In the genomic region with DNA sequence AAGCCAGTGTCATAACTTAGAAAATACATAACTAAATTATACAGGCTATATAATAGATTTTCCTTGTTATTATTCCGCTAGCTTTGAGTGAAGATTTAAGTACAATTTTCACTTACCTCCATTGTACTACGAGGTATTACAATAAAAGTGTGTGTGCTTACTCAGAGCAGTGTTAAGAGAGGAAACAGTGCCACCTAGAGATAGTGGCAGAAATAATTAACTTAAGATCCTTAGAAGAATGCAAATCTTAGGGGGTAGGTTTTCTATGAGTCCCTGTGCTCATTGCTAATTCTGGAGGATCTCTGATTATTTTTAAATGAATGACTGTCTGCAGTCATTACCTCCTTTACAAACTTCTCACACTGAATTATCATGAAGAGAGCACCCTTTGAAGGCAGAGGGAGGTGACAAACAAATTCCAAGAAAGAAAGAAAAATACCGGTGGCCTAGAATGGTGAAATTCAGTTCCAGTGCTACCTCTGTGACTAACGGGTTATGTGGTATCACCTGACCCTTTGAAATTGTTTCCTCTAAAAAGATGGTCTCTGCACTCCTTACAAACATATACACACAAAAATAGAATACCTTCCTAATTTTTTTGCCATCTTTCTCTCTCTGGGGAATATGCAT, we compare ENCODE assay signal across 8 cellular contexts.
DNase-seq lines count a peak whose midpoint lies in the region; ATAC-seq, FAIRE-seq and TF ChIP-seq lines count a peak whose summit lies in the region.

No MANE protein-coding gene starts in this region.

- H3K4me1 Mint-ChIP-seq in natural killer cell treated with Interleukin-12 subunit alpha and Interleukin-12 subunit beta and Interleukin-15 and Interleukin-18, amount 100 ng/mL, for 72 hours (ENCODE audit: low read depth in 2 of 2), result no peaks in the 10 kb centered on the region

- H3K27ac Mint-ChIP-seq in natural killer cell treated with Interleukin-12 subunit alpha and Interleukin-12 subunit beta and Interleukin-15 and Interleukin-18, amount 100 ng/mL, for 72 hours, result no peak overlapping the region

- no peaks in the 10 kb centered on the region for H3K36me3 ChIP-seq in liver (ENCODE audit: control insufficient read depth in 4 of 4, insufficient read depth in 3 of 4, low read depth in 1 of 4, low read length in 3 of 4)
- H3K36me3 ChIP-seq in upper lobe of left lung, result no peaks in the 10 kb centered on the region

- H3K9me3 ChIP-seq in liver (ENCODE audit: control insufficient read depth in 4 of 4, low read length in 3 of 4), result no peaks in the 10 kb centered on the region
- H3K9me3 ChIP-seq in upper lobe of left lung, result no peaks in the 10 kb centered on the region

- peak; percentile 77 to 80 for TF ChIP-seq RAD21 in liver (IDR thresholded peaks at IDR 0.05)

- no peak overlapping the region for H3K9ac ChIP-seq in liver (ENCODE audit: low read depth in 1 of 2, low read length in 2 of 2)

- DNase-seq in Caki2 (ENCODE audit: low read depth), result peak; percentile 2
- DNase-seq in HTR-8/SVneo (ENCODE audit: insufficient read length, low spot score), result peak; percentile 4
- DNase-seq in SW480 (ENCODE audit: low spot score), result peak; percentile 54
- no peak for DNase-seq in activated naive CD4-positive, alpha-beta T cell treated with Interleukin-2 at 50 U/mL for 16 hours
- DNase-seq in upper lobe of left lung, result no peak
- DNase-seq in natural killer cell treated with Interleukin-12 subunit alpha and Interleukin-12 subunit beta and Interleukin-15 and Interleukin-18, amount 100 ng/mL, for 72 hours (ENCODE audit: low spot score), result no peak

- peak; percentile 47 for TF ChIP-seq CTCF in liver (IDR thresholded peaks at IDR 0.05; ENCODE audit: low read depth, low read length, missing input control)
- peak in 2 of 6 experiments; percentile 26 to 42 for TF ChIP-seq CTCF in upper lobe of left lung (IDR thresholded peaks at IDR 0.05)

- H3K4me3 ChIP-seq in liver (ENCODE audit: low read depth in 1 of 3, low read length in 3 of 3), result no peak overlapping the region
- no peak overlapping the region for H3K4me3 ChIP-seq in upper lobe of left lung

- H3K27me3 Mint-ChIP-seq in natural killer cell treated with Interleukin-12 subunit alpha and Interleukin-12 subunit beta and Interleukin-15 and Interleukin-18, amount 100 ng/mL, for 72 hours, result peaks cover 7 to 8% of the 10 kb centered on the region in 2 donors

- no peaks in the 10 kb centered on the region for H3K9me3 Mint-ChIP-seq in natural killer cell treated with Interleukin-12 subunit alpha and Interleukin-12 subunit beta and Interleukin-15 and Interleukin-18, amount 100 ng/mL, for 72 hours

- H3K27ac ChIP-seq in liver (ENCODE audit: low read depth in 1 of 2, low read length in 2 of 2) (no peak overlapping the region), upper lobe of left lung (no peak overlapping the region)

- H3K27me3 ChIP-seq in liver (ENCODE audit: control insufficient read depth in 4 of 4, insufficient read depth in 4 of 4, low read length in 3 of 4), result peaks cover 0 to 4% (median 1%) of the 10 kb centered on the region in 4 donors
- H3K27me3 ChIP-seq in upper lobe of left lung, result no peaks in the 10 kb centered on the region

- no peak for FAIRE-seq in HTR-8/SVneo (lab: Jason Lieb, UNC)

- H3K4me1 ChIP-seq in liver (ENCODE audit: control insufficient read depth in 4 of 4, insufficient read depth in 4 of 4, low read length in 3 of 4), result no peaks in the 10 kb centered on the region
- H3K4me1 ChIP-seq in upper lobe of left lung, result no peaks in the 10 kb centered on the region

- H3K4me3 Mint-ChIP-seq in natural killer cell treated with Interleukin-12 subunit alpha and Interleukin-12 subunit beta and Interleukin-15 and Interleukin-18, amount 100 ng/mL, for 72 hours, result no peak overlapping the region

- in situ Hi-C loops in Caki2 (cut with HindIII; ENCODE audit: low pct_unique_long_range_greater_than_20kb, low sequenced_read_pairs), result no loop called here

- peak; percentile 86 for ATAC-seq in GM19351 (IDR thresholded peaks at IDR 0.05; ENCODE audit: unreplicated experiment)
- ATAC-seq in upper lobe of left lung (ENCODE audit: low FRiP score in 2 of 2), result no peak
- ATAC-seq in natural killer cell treated with Interleukin-12 subunit alpha and Interleukin-12 subunit beta and Interleukin-15 and Interleukin-18, amount 100 ng/mL, for 72 hours, result no peak

- no peaks in the 10 kb centered on the region for H3K36me3 Mint-ChIP-seq in natural killer cell treated with Interleukin-12 subunit alpha and Interleukin-12 subunit beta and Interleukin-15 and Interleukin-18, amount 100 ng/mL, for 72 hours

- no peak for TF ChIP-seq EP300 in upper lobe of left lung (IDR thresholded peaks at IDR 0.05)

- WGBS in liver, result 39% methylated on average over 4 of the region's 4 CpGs
- WGBS in upper lobe of left lung, 2 donors, result 43 to 46% methylated on average over 4 of the region's 4 CpGs

- no peak for TF ChIP-seq POLR2A in upper lobe of left lung (IDR thresholded peaks at IDR 0.05)

TF ChIP-seq in liver, 16 proteins besides CTCF, POLR2A, EP300 and RAD21:
- TF ChIP-seq, protein P1, sequence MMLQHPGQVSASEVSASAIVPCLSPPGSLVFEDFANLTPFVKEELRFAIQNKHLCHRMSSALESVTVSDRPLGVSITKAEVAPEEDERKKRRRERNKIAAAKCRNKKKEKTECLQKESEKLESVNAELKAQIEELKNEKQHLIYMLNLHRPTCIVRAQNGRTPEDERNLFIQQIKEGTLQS (IDR thresholded peaks at IDR 0.05), result no peak
- no peak for TF ChIP-seq HNF4A (conservative IDR thresholded peaks at IDR 0.05)
- no peak for TF ChIP-seq YY1 (IDR thresholded peaks at IDR 0.05)
- no peak for TF ChIP-seq GABPA (IDR thresholded peaks at IDR 0.05 in 1 of 2, conservative IDR thresholded peaks at IDR 0.05 in 1 of 2)
- TF ChIP-seq, protein P2, sequence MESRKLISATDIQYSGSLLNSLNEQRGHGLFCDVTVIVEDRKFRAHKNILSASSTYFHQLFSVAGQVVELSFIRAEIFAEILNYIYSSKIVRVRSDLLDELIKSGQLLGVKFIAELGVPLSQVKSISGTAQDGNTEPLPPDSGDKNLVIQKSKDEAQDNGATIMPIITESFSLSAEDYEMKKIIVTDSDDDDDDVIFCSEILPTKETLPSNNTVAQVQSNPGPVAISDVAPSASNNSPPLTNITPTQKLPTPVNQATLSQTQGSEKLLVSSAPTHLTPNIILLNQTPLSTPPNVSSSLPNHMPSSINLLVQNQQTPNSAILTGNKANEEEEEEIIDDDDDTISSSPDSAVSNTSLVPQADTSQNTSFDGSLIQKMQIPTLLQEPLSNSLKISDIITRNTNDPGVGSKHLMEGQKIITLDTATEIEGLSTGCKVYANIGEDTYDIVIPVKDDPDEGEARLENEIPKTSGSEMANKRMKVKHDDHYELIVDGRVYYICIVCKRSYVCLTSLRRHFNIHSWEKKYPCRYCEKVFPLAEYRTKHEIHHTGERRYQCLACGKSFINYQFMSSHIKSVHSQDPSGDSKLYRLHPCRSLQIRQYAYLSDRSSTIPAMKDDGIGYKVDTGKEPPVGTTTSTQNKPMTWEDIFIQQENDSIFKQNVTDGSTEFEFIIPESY (IDR thresholded peaks at IDR 0.05), result no peak
- TF ChIP-seq NR2F2 (IDR thresholded peaks at IDR 0.05), result no peak
- TF ChIP-seq HNF4G (IDR thresholded peaks at IDR 0.05), result no peak
- TF ChIP-seq JUND (IDR thresholded peaks at IDR 0.05), result no peak
- no peak for TF ChIP-seq TAF1 (conservative IDR thresholded peaks at IDR 0.05)
- TF ChIP-seq EGR1 (IDR thresholded peaks at IDR 0.05; ENCODE audit: low read depth in 2 of 2), result no peak
- TF ChIP-seq, protein P3, sequence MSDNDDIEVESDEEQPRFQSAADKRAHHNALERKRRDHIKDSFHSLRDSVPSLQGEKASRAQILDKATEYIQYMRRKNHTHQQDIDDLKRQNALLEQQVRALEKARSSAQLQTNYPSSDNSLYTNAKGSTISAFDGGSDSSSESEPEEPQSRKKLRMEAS (IDR thresholded peaks at IDR 0.05), result no peak
- no peak for TF ChIP-seq RXRA (IDR thresholded peaks at IDR 0.05)

Comparison
In these comparisons a context has a peak if more than half of its experiments do, and no peak if none do; other contexts are left out.
1. DNase-seq: peak in Caki2 (single experiment), HTR-8/SVneo (single experiment) and SW480 (single experiment); none in activated naive CD4-positive, alpha-beta T cell treated with Interleukin-2 at 50 U/mL for 16 hours (single experiment), upper lobe of left lung (0 of 2) and natural killer cell treated with Interleukin-12 subunit alpha and Interleukin-12 subunit beta and Interleukin-15 and Interleukin-18, amount 100 ng/mL, for 72 hours (single experiment).